ENCODE assay signal across 9 cellular contexts in genomic region chr7:131546583-131547111, GRCh38. TPM values are rescaled to one million over a fixed set of nuclear protein-coding genes. Genes with fewer than 3 reads are reported as not detected.
A peak's percentile ranks its signal among the peaks of the same experiment; 100 is the strongest.
DNase-seq lines count a peak whose midpoint lies in the region; ATAC-seq and TF ChIP-seq lines count a peak whose summit lies in the region.
"Had no signal": no experiment of that assay in that cellular context is flagged by ENCODE, and none has a peak within 500 bp of the region (broad histone marks: within the 10 kb centered on the region; RNA-seq: fewer than 3 reads in every experiment).

No MANE protein-coding gene starts in this region.

- no peaks in the 10 kb centered on the region for H3K36me3 ChIP-seq in DOHH2 (ENCODE audit: control insufficient read depth, low read length)

- H3K9me3 Mint-ChIP-seq in activated CD8-positive, alpha-beta T cell treated with anti-CD3 and anti-CD28 coated beads for 36 hours = no peaks in the 10 kb centered on the region
- H3K9me3 Mint-ChIP-seq: T-helper 1 cell treated with Interleukin-12 subunit alpha and Interleukin-12 subunit beta and Interleukin-4 antibody, amounts not matched to agents 30 μg/mL and 1 μg/mL, for 36 hours had no signal

- intact Hi-C loops in activated CD8-positive, alpha-beta T cell treated with anti-CD3 and anti-CD28 coated beads for 36 hours (cut with micrococcal nuclease) = loop anchor here (10.0 kb wide), 1 partner anchor 108 kb away; no protein-coding TSS in a partner anchor

- TF ChIP-seq CTCF in DOHH2 (IDR thresholded peaks at IDR 0.05; ENCODE audit: low read depth, low read length, poor library complexity, severe bottlenecking) = peak; percentile 100
- peak; percentile 85 for TF ChIP-seq CTCF in activated CD8-positive, alpha-beta T cell treated with anti-CD3 and anti-CD28 coated beads for 36 hours (IDR thresholded peaks at IDR 0.05)

- DNase-seq in Kasumi-1 (lab: John Stamatoyannopoulos, UW) (peak; percentile 4 to 36), germinal center (ENCODE audit: low spot score) (peak; percentile 86), kidney glomerular epithelial cell (lab: John Stamatoyannopoulos, UW) (no peak), midbrain (lab: John Stamatoyannopoulos, UW) (no peak), OCI-M2 (lab: John Stamatoyannopoulos, UW; ENCODE audit: unreplicated experiment) (no peak)
- DNase-seq in activated CD8-positive, alpha-beta T cell treated with anti-CD3 and anti-CD28 coated beads for 36 hours = peak; percentile 74
- peak in 2 of 3 donors; percentile 36 to 41 for DNase-seq in stimulated activated CD4-positive, alpha-beta T cell treated with anti-CD3 and anti-CD28 coated beads, TNF-alpha, amount 100 ng/mL, for 48 hours (ENCODE audit: low read depth in 3 of 3)

- H3K9me2 ChIP-seq in DOHH2 (replicated peaks; ENCODE audit: control insufficient read depth, low read length) = no peaks in the 10 kb centered on the region

- no peak overlapping the region for H3K4me3 Mint-ChIP-seq in activated CD8-positive, alpha-beta T cell treated with anti-CD3 and anti-CD28 coated beads for 36 hours
- H3K4me3 Mint-ChIP-seq: T-helper 1 cell treated with Interleukin-12 subunit alpha and Interleukin-12 subunit beta and Interleukin-4 antibody, amounts not matched to agents 30 μg/mL and 1 μg/mL, for 36 hours had no signal

- no peaks in the 10 kb centered on the region for H3K27me3 ChIP-seq in DOHH2 (ENCODE audit: control insufficient read depth, low read length)

- no peak overlapping the region for H3K4me3 ChIP-seq in DOHH2 (ENCODE audit: low read length)

- peaks cover 8% of the 10 kb centered on the region; the same call in 1 of the 2 replicates for H4K20me1 ChIP-seq in DOHH2 (ENCODE audit: control insufficient read depth, insufficient read depth, low read depth, low read length)

- no peaks in the 10 kb centered on the region for H3K4me1 ChIP-seq in DOHH2 (ENCODE audit: control insufficient read depth, low read length)

- ATAC-seq in activated CD8-positive, alpha-beta T cell treated with anti-CD3 and anti-CD28 coated beads for 36 hours = peak; percentile 81

- peaks cover 3% of the 10 kb centered on the region for H3K27me3 Mint-ChIP-seq in activated CD8-positive, alpha-beta T cell treated with anti-CD3 and anti-CD28 coated beads for 36 hours

- no peak overlapping the region for H3K27ac ChIP-seq in DOHH2 (ENCODE audit: low read depth, low read length)

- no peak overlapping the region for H3K27ac Mint-ChIP-seq in activated CD8-positive, alpha-beta T cell treated with anti-CD3 and anti-CD28 coated beads for 36 hours
- H3K27ac Mint-ChIP-seq: T-helper 1 cell treated with Interleukin-12 subunit alpha and Interleukin-12 subunit beta and Interleukin-4 antibody, amounts not matched to agents 30 μg/mL and 1 μg/mL, for 36 hours had no signal

- CTCF ChIA-PET in activated CD8-positive, alpha-beta T cell treated with anti-CD3 and anti-CD28 coated beads for 36 hours (lab: Charles Lee) = interaction anchor here (0.6 to 4.2 kb wide), 20 partner anchors 10 to 1363 kb away, joined by 3 to 27 read pairs (median 3); no protein-coding TSS in a partner anchor

- H3K79me2 ChIP-seq in DOHH2 (ENCODE audit: control insufficient read depth, low read length) = no peaks in the 10 kb centered on the region

- H3K9me3 ChIP-seq in DOHH2 (ENCODE audit: control insufficient read depth, insufficient read depth, low read length) = no peaks in the 10 kb centered on the region

- POLR2A ChIA-PET in activated CD8-positive, alpha-beta T cell treated with anti-CD3 and anti-CD28 coated beads for 36 hours (lab: Charles Lee) = no interaction called here

- no peaks in the 10 kb centered on the region for H3F3A ChIP-seq in DOHH2 (ENCODE audit: control insufficient read depth, insufficient read depth)

- H3K4me2 ChIP-seq in DOHH2 (ENCODE audit: low read length) = no peak overlapping the region

- H3K4me1 Mint-ChIP-seq in activated CD8-positive, alpha-beta T cell treated with anti-CD3 and anti-CD28 coated beads for 36 hours (ENCODE audit: low read depth) = peaks cover 2% of the 10 kb centered on the region

- H3K36me3 Mint-ChIP-seq in activated CD8-positive, alpha-beta T cell treated with anti-CD3 and anti-CD28 coated beads for 36 hours (ENCODE audit: low read depth) = no peaks in the 10 kb centered on the region

RNA-seq across cellular contexts. Expression of gene PODXL, which starts 9.8 kb away (rescaled TPM):
- total RNA-seq in activated CD8-positive, alpha-beta T cell treated with anti-CD3 and anti-CD28 coated beads for 36 hours = under 1 TPM; 0.45 to 0.51 TPM

Comparison
In these comparisons a context has a peak if more than half of its experiments do, and no peak if none do; other contexts are left out.
1. DNase-seq: peak in Kasumi-1 (2 of 2), activated CD8-positive, alpha-beta T cell treated with anti-CD3 and anti-CD28 coated beads for 36 hours (single experiment), germinal center (single experiment) and stimulated activated CD4-positive, alpha-beta T cell treated with anti-CD3 and anti-CD28 coated beads, TNF-alpha, amount 100 ng/mL, for 48 hours (2 of 3); none in kidney glomerular epithelial cell (single experiment), midbrain (single experiment) and OCI-M2 (single experiment).